ENCODE assay signal across 8 cellular contexts in genomic region chr2:30147715-30148611, GRCh38.
DNase-seq lines count a peak whose midpoint lies in the region; ATAC-seq and TF ChIP-seq lines count a peak whose summit lies in the region.

No MANE protein-coding gene starts in this region.

- TF ChIP-seq CTCF in WI38 (IDR thresholded peaks at IDR 0.05; ENCODE audit: low read depth, low read length) = peak; percentile 14; the same call in 1 of the 2 replicates
- no peak for TF ChIP-seq CTCF in cardiac fibroblast (IDR thresholded peaks at IDR 0.05; ENCODE audit: low read depth, low read length)

- POLR2A ChIA-PET in HEK293T (lab: Yijun Ruan, JAX) = interaction anchor here (0.7 to 1.7 kb wide), 4 partner anchors 15 to 85 kb away, joined by 3 to 4 read pairs (median 3); no protein-coding TSS in a partner anchor

- CTCF ChIA-PET in HEK293T (lab: Yijun Ruan, JAX) = interaction anchor here (1.0 to 1.8 kb wide), 5 partner anchors 9 to 91 kb away, joined by 3 to 5 read pairs (median 4); no protein-coding TSS in a partner anchor

- ATAC-seq in GM21786 (IDR thresholded peaks at IDR 0.05; ENCODE audit: unreplicated experiment) = no peak

- DNase-seq in GDM1 (lab: John Stamatoyannopoulos, UW) (peak; percentile 53), HEK293T (ENCODE audit: extremely low spot score) (peak; percentile 80), NCI-H187 (lab: John Stamatoyannopoulos, UW) (peak; percentile 19 to 40), cardiac fibroblast (ENCODE audit: low read depth in 2 of 2) (peak; percentile 62 to 73), islet precursor cell (peak; percentile 87)
- peak; percentile 44 to 72 (median 67) for DNase-seq in stimulated activated CD4-positive, alpha-beta T cell treated with anti-CD3 and anti-CD28 coated beads, Interleukin-12 subunit alpha, Interleukin-12 subunit beta, amount 100 ng/mL, for 48 hours (ENCODE audit: low read depth in 2 of 3, low spot score in 1 of 3)

- H3K4me3 ChIP-seq in WI38 (ENCODE audit: low read depth, low read length) = peak overlapping the region; percentile 88
- peak overlapping the region; percentile 73 to 80 for H3K4me3 ChIP-seq in cardiac fibroblast (replicated peaks in 1 of 2; ENCODE audit: low read depth in 2 of 2, low read length in 2 of 2)

TF ChIP-seq in HEK293T, 16 proteins besides CTCF, POLR2A, EP300 and RAD21:
- TF ChIP-seq FOXM1 (IDR thresholded peaks at IDR 0.05; ENCODE audit: borderline replicate concordance) = peak; percentile 72
- TF ChIP-seq FOXK2 (IDR thresholded peaks at IDR 0.05) = no peak

Comparison
In these comparisons a context has a peak if more than half of its experiments do, and no peak if none do; other contexts are left out.
1. DNase-seq: peak in every context shown above with its lines; median percentile 87 in islet precursor cell; 80 in HEK293T; 68 in cardiac fibroblast; 67 in stimulated activated CD4-positive, alpha-beta T cell treated with anti-CD3 and anti-CD28 coated beads, Interleukin-12 subunit alpha, Interleukin-12 subunit beta, amount 100 ng/mL, for 48 hours; 53 in GDM1; 30 in NCI-H187.